1 cellular context compared by ENCODE assay signal in genomic region chr17:6498356-6498755, GRCh38.
TF ChIP-seq lines count a peak whose summit lies in the region.

No MANE protein-coding gene starts in this region.

TF ChIP-seq in H1, 55 proteins besides CTCF, POLR2A, EP300 and RAD21:
- TF ChIP-seq HDAC2 (IDR thresholded peaks at IDR 0.05; ENCODE audit: borderline replicate concordance in 1 of 2, low read depth in 2 of 2, low read length in 2 of 2) (no peak), SP4 (IDR thresholded peaks at IDR 0.05; ENCODE audit: low read length) (no peak), JUN (IDR thresholded peaks at IDR 0.05; ENCODE audit: low read depth, low read length) (no peak), TCF12 (IDR thresholded peaks at IDR 0.05; ENCODE audit: low read depth, low read length) (no peak), MAX (IDR thresholded peaks at IDR 0.05) (no peak), BRCA1 (IDR thresholded peaks at IDR 0.05; ENCODE audit: low read depth, low read length) (no peak), SUZ12 (IDR thresholded peaks at IDR 0.05; ENCODE audit: low read length) (no peak), EGR1 (IDR thresholded peaks at IDR 0.05; ENCODE audit: borderline replicate concordance, low read depth, low read length) (no peak), NRF1 (IDR thresholded peaks at IDR 0.05; ENCODE audit: low read depth, low read length) (no peak)
